ENCODE assay signal across 8 cellular contexts in the genomic region with DNA sequence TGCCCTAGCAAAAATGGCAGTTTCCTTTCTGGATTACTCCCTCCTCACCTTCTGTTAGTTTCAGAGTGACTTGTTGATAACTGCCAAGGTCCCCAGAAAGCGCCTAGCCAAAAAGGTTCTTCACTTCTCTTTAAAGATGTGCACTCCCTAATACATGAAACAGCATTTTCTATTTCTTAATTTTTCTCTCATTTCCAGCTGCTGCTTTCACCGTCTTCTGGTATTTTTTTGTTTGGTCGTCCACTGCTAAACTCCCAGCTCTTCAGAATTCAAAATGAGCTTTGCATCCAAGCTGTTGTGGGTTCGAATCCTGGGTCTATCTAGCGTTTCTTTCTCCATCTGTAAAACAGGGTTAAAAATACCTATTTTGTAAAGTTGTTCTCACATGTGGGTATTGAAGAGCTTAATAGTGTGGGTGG. TPM values are rescaled to one million over a fixed set of nuclear protein-coding genes. Genes with fewer than 3 reads are reported as not detected.
DNase-seq lines count a peak whose midpoint lies in the region; ATAC-seq and TF ChIP-seq lines count a peak whose summit lies in the region.

No MANE protein-coding gene starts in this region.

- peaks cover 0 to 4% (median 3%) of the 10 kb centered on the region in 5 donors for H3K36me3 Mint-ChIP-seq in naive thymus-derived CD4-positive, alpha-beta T cell

- H3K27ac ChIP-seq in Karpas-422 (ENCODE audit: low read length) (no peak overlapping the region), cingulate gyrus (ENCODE audit: low read depth, low read length) (peak overlapping the region; percentile 98)
- H3K27ac ChIP-seq in naive thymus-derived CD4-positive, alpha-beta T cell (ENCODE audit: low read depth, low read length), result peak overlapping the region; percentile 99

- no peaks in the 10 kb centered on the region for H3K27me3 Mint-ChIP-seq in naive thymus-derived CD4-positive, alpha-beta T cell

- peaks cover 13% of the 10 kb centered on the region; the same call in 1 of the 2 replicates for H3K79me2 ChIP-seq in Karpas-422 (ENCODE audit: low read length)

- H3K4me1 Mint-ChIP-seq in naive thymus-derived CD4-positive, alpha-beta T cell, result peaks cover 31 to 69% (median 58%) of the 10 kb centered on the region in 7 donors

- H3K9ac ChIP-seq in Karpas-422 (ENCODE audit: low read length), result peak overlapping the region; percentile 55

- no peaks in the 10 kb centered on the region for H3K27me3 ChIP-seq in Karpas-422 (ENCODE audit: low read length)
- no peaks in the 10 kb centered on the region for H3K27me3 ChIP-seq in naive thymus-derived CD4-positive, alpha-beta T cell (ENCODE audit: control insufficient read depth in 2 of 2, insufficient read depth in 2 of 2, low read length in 2 of 2)

- TF ChIP-seq CTCF in AG09309 (IDR thresholded peaks at IDR 0.05; ENCODE audit: control insufficient read depth, insufficient read depth, low read depth, low read length, missing control alignments), result no peak

- H3K9me2 ChIP-seq in Karpas-422 (replicated peaks; ENCODE audit: insufficient read depth, low read length), result no peaks in the 10 kb centered on the region

- peak overlapping the region; percentile 80 for H3K4me3 ChIP-seq in AG09309 (ENCODE audit: control insufficient read depth, low read depth, low read length)
- H3K4me3 ChIP-seq in Karpas-422 (ENCODE audit: low read length), result peak overlapping the region; percentile 88
- H3K4me3 ChIP-seq in naive thymus-derived CD4-positive, alpha-beta T cell (ENCODE audit: low read length), result peak overlapping the region; percentile 85

- H3K27ac Mint-ChIP-seq in naive thymus-derived CD4-positive, alpha-beta T cell, result peak overlapping the region; percentile 92 to 99 (median 98)

- ATAC-seq in naive thymus-derived CD4-positive, alpha-beta T cell, result no peak
- ATAC-seq in HG02938 (IDR thresholded peaks at IDR 0.05; ENCODE audit: unreplicated experiment) (no peak), GM21723 (IDR thresholded peaks at IDR 0.05; ENCODE audit: unreplicated experiment) (no peak)

- no peaks in the 10 kb centered on the region for H3K36me3 ChIP-seq in Karpas-422 (ENCODE audit: insufficient read depth, low read length)
- peaks cover 0 to 4% (median 0%) of the 10 kb centered on the region in 3 experiments for H3K36me3 ChIP-seq in naive thymus-derived CD4-positive, alpha-beta T cell (ENCODE audit: control insufficient read depth in 2 of 3, insufficient read depth in 3 of 3, low read length in 3 of 3)

- no peaks in the 10 kb centered on the region; the same call in 1 of the 2 replicates for H4K20me1 ChIP-seq in Karpas-422 (ENCODE audit: insufficient read depth, low read depth, low read length)

- peak overlapping the region; percentile 86 for H3K4me2 ChIP-seq in Karpas-422 (ENCODE audit: low read depth, low read length, poor library complexity, severe bottlenecking)

- H2AFZ ChIP-seq in Karpas-422 (ENCODE audit: low read length), result peak overlapping the region; percentile 90

- peaks cover 20% of the 10 kb centered on the region for H3K4me1 ChIP-seq in Karpas-422 (ENCODE audit: low read length)
- H3K4me1 ChIP-seq in naive thymus-derived CD4-positive, alpha-beta T cell (ENCODE audit: control insufficient read depth in 2 of 2, insufficient read depth in 2 of 2, low read length in 2 of 2), result peaks cover 15 to 22% of the 10 kb centered on the region in 2 donors

- intact Hi-C loops in naive thymus-derived CD4-positive, alpha-beta T cell (cut with micrococcal nuclease), result loop anchor here (2.0 to 10.0 kb wide), 10 partner anchors 90 to 1186 kb away; partner anchors contain the start of genes SMIM10L1 (in 2 of the 2), CREBL2 (in 1 of the 2), DDX47 (in 1 of the 2) and ETV6 (in 1 of the 2)

- DNase-seq in AG09309 (ENCODE audit: low read depth) (no peak), Karpas-422 (no peak), NCI-H226 (no peak), DMS79 (lab: John Stamatoyannopoulos, UW) (no peak)
- DNase-seq in naive thymus-derived CD4-positive, alpha-beta T cell, result peak in 1 of 9 donors; percentile 14

- POLR2A ChIA-PET in naive thymus-derived CD4-positive, alpha-beta T cell (lab: Charles Lee), result interaction anchor here (0.6 to 4.0 kb wide), 27 partner anchors 9 to 813 kb away, joined by 3 to 88 read pairs (median 9); partner anchors contain the start of genes CDKN1B, CREBL2, DUSP16 and LRP6

- H3K9me3 ChIP-seq in Karpas-422 (ENCODE audit: low read length), result no peaks in the 10 kb centered on the region
- H3K9me3 ChIP-seq in naive thymus-derived CD4-positive, alpha-beta T cell (ENCODE audit: control insufficient read depth in 2 of 3, low read length in 3 of 3), result no peaks in the 10 kb centered on the region

- peaks cover 0 to 3% (median 0%) of the 10 kb centered on the region in 11 donors for H3K9me3 Mint-ChIP-seq in naive thymus-derived CD4-positive, alpha-beta T cell

- H3K4me3 Mint-ChIP-seq in naive thymus-derived CD4-positive, alpha-beta T cell, result peak overlapping the region; percentile 90 to 99 (median 96)

- CTCF ChIA-PET in naive thymus-derived CD4-positive, alpha-beta T cell (lab: Charles Lee), result interaction anchor here (0.5 to 2.5 kb wide), 11 partner anchors 11 to 801 kb away, joined by 3 to 13 read pairs (median 5); partner anchors contain the start of gene DUSP16

RNA-seq across cellular contexts. Expression of gene BORCS5, which starts 0.4 kb away (rescaled TPM):
- total RNA-seq in Karpas-422 (2014; rRNA removed; shearing (Covaris generic); ENCODE audit: low replicate concordance), result 6.4 and 10.0 TPM in 2 replicates
- total RNA-seq in naive thymus-derived CD4-positive, alpha-beta T cell, result 10 to 100 TPM; 15.3 to 28.2 (median 22.1) TPM
- polyA plus RNA-seq in naive thymus-derived CD4-positive, alpha-beta T cell, result 10 to 100 TPM in 1 of 2 donors, 1 to 10 TPM in 1; 8.4 to 15.6 TPM

RNA-seq across cellular contexts. Expression of gene MANSC1, which starts 6.4 kb away (rescaled TPM):
- total RNA-seq in Karpas-422 (2014; rRNA removed; shearing (Covaris generic); ENCODE audit: low replicate concordance), result not detected in 2 replicates
- total RNA-seq in naive thymus-derived CD4-positive, alpha-beta T cell, result 1 to 10 TPM in 1 of 5 experiments, under 1 TPM in 4; 0.60 to 1.3 (median 0.94) TPM
- 1 to 10 TPM; 4.2 TPM for polyA plus RNA-seq in naive thymus-derived CD4-positive, alpha-beta T cell
